Comparison of ENCODE assay signal across 1 cellular context in genomic region chr10:13414855-13415254, GRCh38.
A peak's percentile ranks its signal among the peaks of the same experiment; 100 is the strongest.
TF ChIP-seq lines count a peak whose summit lies in the region.

No MANE protein-coding gene starts in this region.

TF ChIP-seq in HepG2, 621 proteins besides CTCF, POLR2A, EP300 and RAD21 (continued from another document and continues in another):
- no peak for TF ChIP-seq ZNF256 (CRISPR knock-in tag; conservative IDR thresholded peaks at IDR 0.05)
- TF ChIP-seq ZNF703 (CRISPR knock-in tag; IDR thresholded peaks at IDR 0.05; ENCODE audit: borderline replicate concordance), result no peak
- no peak for TF ChIP-seq ZNF605 (CRISPR knock-in tag; IDR thresholded peaks at IDR 0.05)
- no peak for TF ChIP-seq SOX5 (CRISPR knock-in tag; IDR thresholded peaks at IDR 0.05; ENCODE audit: borderline replicate concordance)
- no peak for TF ChIP-seq TAF15 (IDR thresholded peaks at IDR 0.05; ENCODE audit: low read depth, low read length, poor library complexity, severe bottlenecking)
- no peak for TF ChIP-seq ETS1 (CRISPR knock-in tag; IDR thresholded peaks at IDR 0.05)
- no peak for TF ChIP-seq HCFC1 (IDR thresholded peaks at IDR 0.05; ENCODE audit: low read depth, low read length)
- TF ChIP-seq ZNF44 (CRISPR knock-in tag; IDR thresholded peaks at IDR 0.05), result no peak
- TF ChIP-seq ZNF543 (CRISPR knock-in tag; IDR thresholded peaks at IDR 0.05), result no peak
- TF ChIP-seq ZNF740 (CRISPR knock-in tag; IDR thresholded peaks at IDR 0.05), result no peak
- no peak for TF ChIP-seq ZNF496 (CRISPR knock-in tag; IDR thresholded peaks at IDR 0.05; ENCODE audit: insufficient replicate concordance)
- no peak for TF ChIP-seq SALL2 (CRISPR knock-in tag; IDR thresholded peaks at IDR 0.05)
- TF ChIP-seq, protein P1, sequence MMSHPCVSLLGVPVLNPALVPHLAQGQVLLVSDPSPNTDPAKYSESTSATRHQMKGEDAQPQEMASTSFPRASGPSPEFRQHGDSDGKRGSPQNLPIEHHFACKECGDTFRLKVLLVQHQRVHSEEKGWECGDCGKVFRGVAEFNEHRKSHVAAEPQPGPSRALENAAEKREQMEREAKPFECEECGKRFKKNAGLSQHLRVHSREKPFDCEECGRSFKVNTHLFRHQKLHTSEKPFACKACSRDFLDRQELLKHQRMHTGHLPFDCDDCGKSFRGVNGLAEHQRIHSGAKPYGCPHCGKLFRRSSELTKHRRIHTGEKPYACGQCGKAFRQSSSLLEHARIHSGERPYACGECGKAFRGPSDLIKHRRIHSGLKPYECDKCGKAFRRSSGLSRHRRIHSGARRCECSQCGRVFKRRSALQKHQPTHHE (CRISPR knock-in tag; IDR thresholded peaks at IDR 0.05; ENCODE audit: borderline replicate concordance), result no peak
- no peak for TF ChIP-seq PAWR (CRISPR knock-in tag; IDR thresholded peaks at IDR 0.05; ENCODE audit: borderline replicate concordance)
- TF ChIP-seq ZNF24 (IDR thresholded peaks at IDR 0.05), result no peak
- TF ChIP-seq THRA (CRISPR knock-in tag; IDR thresholded peaks at IDR 0.05; ENCODE audit: borderline replicate concordance), result no peak
- TF ChIP-seq CCDC6 (CRISPR knock-in tag; IDR thresholded peaks at IDR 0.05), result no peak
- TF ChIP-seq ZNF552 (CRISPR knock-in tag; IDR thresholded peaks at IDR 0.05; ENCODE audit: borderline replicate concordance), result no peak
- TF ChIP-seq ZSCAN31 (CRISPR knock-in tag; IDR thresholded peaks at IDR 0.05; ENCODE audit: low read depth), result no peak
- no peak for TF ChIP-seq HNRNPK (IDR thresholded peaks at IDR 0.05; ENCODE audit: low read depth, low read length, poor library complexity, severe bottlenecking)
- TF ChIP-seq ZNF782 (CRISPR knock-in tag; IDR thresholded peaks at IDR 0.05; ENCODE audit: borderline replicate concordance), result no peak
- no peak for TF ChIP-seq DNMT1 (CRISPR knock-in tag; IDR thresholded peaks at IDR 0.05)
- TF ChIP-seq NR3C1 (CRISPR knock-in tag; IDR thresholded peaks at IDR 0.05), result no peak
- TF ChIP-seq RFXAP (CRISPR knock-in tag; IDR thresholded peaks at IDR 0.05; ENCODE audit: borderline replicate concordance), result no peak
- no peak for TF ChIP-seq NCOA1 (CRISPR knock-in tag; IDR thresholded peaks at IDR 0.05)
- no peak for TF ChIP-seq ZNF879 (CRISPR knock-in tag; IDR thresholded peaks at IDR 0.05)
- TF ChIP-seq ZNF562 (CRISPR knock-in tag; IDR thresholded peaks at IDR 0.05; ENCODE audit: borderline replicate concordance), result no peak
- no peak for TF ChIP-seq KLF13 (CRISPR knock-in tag; IDR thresholded peaks at IDR 0.05)
- no peak for TF ChIP-seq MBD4 (IDR thresholded peaks at IDR 0.05; ENCODE audit: borderline replicate concordance, low read length)
- TF ChIP-seq, protein P2, sequence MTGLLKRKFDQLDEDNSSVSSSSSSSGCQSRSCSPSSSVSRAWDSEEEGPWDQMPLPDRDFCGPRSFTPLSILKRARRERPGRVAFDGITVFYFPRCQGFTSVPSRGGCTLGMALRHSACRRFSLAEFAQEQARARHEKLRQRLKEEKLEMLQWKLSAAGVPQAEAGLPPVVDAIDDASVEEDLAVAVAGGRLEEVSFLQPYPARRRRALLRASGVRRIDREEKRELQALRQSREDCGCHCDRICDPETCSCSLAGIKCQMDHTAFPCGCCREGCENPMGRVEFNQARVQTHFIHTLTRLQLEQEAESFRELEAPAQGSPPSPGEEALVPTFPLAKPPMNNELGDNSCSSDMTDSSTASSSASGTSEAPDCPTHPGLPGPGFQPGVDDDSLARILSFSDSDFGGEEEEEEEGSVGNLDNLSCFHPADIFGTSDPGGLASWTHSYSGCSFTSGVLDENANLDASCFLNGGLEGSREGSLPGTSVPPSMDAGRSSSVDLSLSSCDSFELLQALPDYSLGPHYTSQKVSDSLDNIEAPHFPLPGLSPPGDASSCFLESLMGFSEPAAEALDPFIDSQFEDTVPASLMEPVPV (CRISPR knock-in tag; IDR thresholded peaks at IDR 0.05), result no peak
- no peak for TF ChIP-seq CAMTA2 (CRISPR knock-in tag; IDR thresholded peaks at IDR 0.05; ENCODE audit: borderline replicate concordance)
- no peak for TF ChIP-seq ZNF281 (CRISPR knock-in tag; IDR thresholded peaks at IDR 0.05; ENCODE audit: borderline replicate concordance)
- no peak for TF ChIP-seq IRX3 (CRISPR knock-in tag; IDR thresholded peaks at IDR 0.05; ENCODE audit: borderline replicate concordance, low read depth)
- TF ChIP-seq ZMYM3 (CRISPR knock-in tag; IDR thresholded peaks at IDR 0.05), result peak; percentile 50; the same call in 1 of the 2 replicates
- no peak for TF ChIP-seq ZBTB2 (CRISPR knock-in tag; IDR thresholded peaks at IDR 0.05; ENCODE audit: low read depth)
- TF ChIP-seq, protein P3, sequence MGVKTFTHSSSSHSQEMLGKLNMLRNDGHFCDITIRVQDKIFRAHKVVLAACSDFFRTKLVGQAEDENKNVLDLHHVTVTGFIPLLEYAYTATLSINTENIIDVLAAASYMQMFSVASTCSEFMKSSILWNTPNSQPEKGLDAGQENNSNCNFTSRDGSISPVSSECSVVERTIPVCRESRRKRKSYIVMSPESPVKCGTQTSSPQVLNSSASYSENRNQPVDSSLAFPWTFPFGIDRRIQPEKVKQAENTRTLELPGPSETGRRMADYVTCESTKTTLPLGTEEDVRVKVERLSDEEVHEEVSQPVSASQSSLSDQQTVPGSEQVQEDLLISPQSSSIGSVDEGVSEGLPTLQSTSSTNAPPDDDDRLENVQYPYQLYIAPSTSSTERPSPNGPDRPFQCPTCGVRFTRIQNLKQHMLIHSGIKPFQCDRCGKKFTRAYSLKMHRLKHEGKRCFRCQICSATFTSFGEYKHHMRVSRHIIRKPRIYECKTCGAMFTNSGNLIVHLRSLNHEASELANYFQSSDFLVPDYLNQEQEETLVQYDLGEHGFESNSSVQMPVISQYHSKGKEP (CRISPR knock-in tag; IDR thresholded peaks at IDR 0.05), result no peak
- peak; percentile 58 for TF ChIP-seq SAP130 (CRISPR knock-in tag; IDR thresholded peaks at IDR 0.05; ENCODE audit: low read depth)
- no peak for TF ChIP-seq NFIB (CRISPR knock-in tag; IDR thresholded peaks at IDR 0.05; ENCODE audit: borderline replicate concordance)
- TF ChIP-seq, protein P4, sequence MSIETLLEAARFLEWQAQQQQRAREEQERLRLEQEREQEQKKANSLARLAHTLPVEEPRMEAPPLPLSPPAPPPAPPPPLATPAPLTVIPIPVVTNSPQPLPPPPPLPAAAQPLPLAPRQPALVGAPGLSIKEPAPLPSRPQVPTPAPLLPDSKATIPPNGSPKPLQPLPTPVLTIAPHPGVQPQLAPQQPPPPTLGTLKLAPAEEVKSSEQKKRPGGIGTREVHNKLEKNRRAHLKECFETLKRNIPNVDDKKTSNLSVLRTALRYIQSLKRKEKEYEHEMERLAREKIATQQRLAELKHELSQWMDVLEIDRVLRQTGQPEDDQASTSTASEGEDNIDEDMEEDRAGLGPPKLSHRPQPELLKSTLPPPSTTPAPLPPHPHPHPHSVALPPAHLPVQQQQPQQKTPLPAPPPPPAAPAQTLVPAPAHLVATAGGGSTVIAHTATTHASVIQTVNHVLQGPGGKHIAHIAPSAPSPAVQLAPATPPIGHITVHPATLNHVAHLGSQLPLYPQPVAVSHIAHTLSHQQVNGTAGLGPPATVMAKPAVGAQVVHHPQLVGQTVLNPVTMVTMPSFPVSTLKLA (IDR thresholded peaks at IDR 0.05), result no peak
- no peak for TF ChIP-seq SRSF9 (IDR thresholded peaks at IDR 0.05; ENCODE audit: borderline replicate concordance, insufficient read depth, low read depth, low read length, poor library complexity, severe bottlenecking)
- TF ChIP-seq ZNF510 (CRISPR knock-in tag; IDR thresholded peaks at IDR 0.05; ENCODE audit: low read depth), result no peak
- no peak for TF ChIP-seq MATR3 (CRISPR knock-in tag; IDR thresholded peaks at IDR 0.05)
- no peak for TF ChIP-seq PCBP2 (optimal IDR thresholded peaks at IDR 0.05; ENCODE audit: low read depth, low read length, poor library complexity, severe bottlenecking)
- no peak for TF ChIP-seq NR2F2 (IDR thresholded peaks at IDR 0.05; ENCODE audit: borderline replicate concordance, low read depth)
- TF ChIP-seq PATZ1 (CRISPR knock-in tag; IDR thresholded peaks at IDR 0.05), result 0 out of 2 replicates have a peak, but pooled peaks have one; percentile 17
- TF ChIP-seq PITX1 (CRISPR knock-in tag; IDR thresholded peaks at IDR 0.05), result peak; percentile 95
- TF ChIP-seq HINFP (CRISPR knock-in tag; IDR thresholded peaks at IDR 0.05; ENCODE audit: low read depth), result no peak
- no peak for TF ChIP-seq ZFP36 (IDR thresholded peaks at IDR 0.05; ENCODE audit: borderline replicate concordance, low read depth, low read length, partially characterized antibody)
- no peak for TF ChIP-seq CC2D1A (CRISPR knock-in tag; IDR thresholded peaks at IDR 0.05)
